9 cellular contexts compared by ENCODE assay signal in the genomic region with DNA sequence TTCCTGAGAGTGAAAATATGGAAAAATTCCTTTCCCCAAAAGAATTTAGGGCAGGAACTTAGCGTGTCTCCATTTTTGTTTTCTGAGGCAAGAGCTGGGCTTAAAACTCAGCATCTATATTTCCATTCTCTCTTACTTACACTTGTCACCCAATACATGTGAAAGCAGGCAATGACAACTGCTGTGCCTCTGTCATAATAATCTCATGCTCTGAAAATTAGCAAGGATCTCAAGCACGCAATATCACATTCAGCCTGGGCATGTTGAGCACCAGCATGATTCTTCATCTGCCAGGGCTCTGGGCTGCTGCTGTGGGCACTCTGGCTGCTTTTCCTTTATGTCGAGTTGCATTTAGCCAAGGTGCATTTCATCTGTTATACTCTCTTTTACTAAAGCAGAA.
"Had no signal": no experiment of that assay in that cellular context is flagged by ENCODE, and none has a peak within 500 bp of the region (broad histone marks: within the 10 kb centered on the region; RNA-seq: fewer than 3 reads in every experiment).

No MANE protein-coding gene starts in this region.

- H3K36me3 ChIP-seq: HAP-1 had no signal

- H2AFZ ChIP-seq: GM23248 had no signal

- H3K9me3 Mint-ChIP-seq: GM23338, H9 had no signal

- DNase-seq: GM23248, GOT3, H7, H9, HCEC 1CT, HFFc6 had no signal

- ATAC-seq: GM23338, HCT116 had no signal

- H3K4me3 Mint-ChIP-seq: GM23338, H9, HFFc6 had no signal

- H3K9me3 ChIP-seq: HAP-1 had no signal

- H3K27ac ChIP-seq: GM23248 had no signal

- H3K4me3 ChIP-seq: GM23248, GM23338, HAP-1 had no signal

- H3K4me2 ChIP-seq: GM23338 had no signal

- H3K27ac Mint-ChIP-seq: GM23338, H9, HFFc6 had no signal

- H3K9ac ChIP-seq: GM23248 had no signal
